Comparison of ENCODE assay signal across 17 cellular contexts in genomic region chr3:43073836-43074220, GRCh38.
"Had no signal": no experiment of that assay in that cellular context is flagged by ENCODE, and none has a peak within 500 bp of the region (broad histone marks: within the 10 kb centered on the region; RNA-seq: fewer than 3 reads in every experiment).

No MANE protein-coding gene starts in this region.

- H3K9me3 ChIP-seq: gastroesophageal sphincter, lower lobe of right lung, upper lobe of right lung had no signal

- FAIRE-seq: astrocyte, keratinocyte had no signal

- H3K36me3 ChIP-seq: lower lobe of right lung, upper lobe of right lung had no signal

- DNase-seq: activated B cell treated with CpG ODN at 0.5 μM for 24 hours; activated CD4-positive, alpha-beta T cell treated with anti-CD3 and anti-CD28 coated beads for 36 hours; activated CD4-positive, alpha-beta T cell treated with anti-CD3 and anti-CD28 coated beads, Interleukin-2, amount 50 U/mL, for 4 hours; activated CD8-positive, alpha-beta memory T cell treated with anti-CD3 and anti-CD28 coated beads, Interleukin-2, amount 50 U/mL, for 4 hours; activated T-cell treated with anti-CD3 and anti-CD28 coated beads, Interleukin-2, amount 50 U/mL, for 24 hours; endodermal cell; left colon; lower lobe of right lung; naive B cell; stimulated activated CD4-positive, alpha-beta T cell treated with anti-CD3 and anti-CD28 coated beads, Interleukin-4, amount 100 ng/mL, for 24 hours; stimulated activated naive CD8-positive, alpha-beta T cell treated with anti-CD3 and anti-CD28 coated beads, Interleukin-15, Interleukin-2, amounts not matched to agents 100 U/mL and 50 U/mL, for 24 hours; T-helper 9 cell; upper lobe of right lung had no signal

- H3K4me3 ChIP-seq: coronary artery, gastroesophageal sphincter, lower lobe of right lung, upper lobe of right lung had no signal

- H3K4me1 ChIP-seq: lower lobe of right lung, upper lobe of right lung had no signal

- ATAC-seq: gastroesophageal sphincter; left colon; stimulated activated naive CD8-positive, alpha-beta T cell treated with anti-CD3 and anti-CD28 coated beads, Interleukin-15, Interleukin-2, amounts not matched to agents 100 U/mL and 50 U/mL, for 24 hours; upper lobe of right lung had no signal

- H3K27me3 ChIP-seq: gastroesophageal sphincter, upper lobe of right lung had no signal

- H3K27ac ChIP-seq: coronary artery, gastroesophageal sphincter, lower lobe of right lung, upper lobe of right lung had no signal
